Comparison of ENCODE assay signal across 8 cellular contexts in genomic region chr6:15246217-15247211, GRCh38. TPM values are rescaled to one million over a fixed set of nuclear protein-coding genes. Genes with fewer than 3 reads are reported as not detected.
A peak's percentile ranks its signal among the peaks of the same experiment; 100 is the strongest.
DNase-seq lines count a peak whose midpoint lies in the region; ATAC-seq lines count a peak whose summit lies in the region.

No MANE protein-coding gene starts in this region.

- CTCF ChIA-PET in activated CD8-positive, alpha-beta memory T cell treated with anti-CD3 and anti-CD28 coated beads, Interleukin-2, amount 10 ng/mL, durations not matched to agents 7 days and 5 days (lab: Charles Lee) = interaction anchor here (0.7 to 1.5 kb wide), 5 partner anchors 60 to 393 kb away, joined by 3 to 4 read pairs (median 3); no protein-coding TSS in a partner anchor

- no peak for ATAC-seq in activated CD8-positive, alpha-beta memory T cell treated with anti-CD3 and anti-CD28 coated beads, Interleukin-2, amount 10 ng/mL, durations not matched to agents 7 days and 5 days
- ATAC-seq in T-helper 17 cell (no peak), HG02938 (IDR thresholded peaks at IDR 0.05; ENCODE audit: unreplicated experiment) (no peak)

- H3K4me1 ChIP-seq in endocrine pancreas (ENCODE audit: control insufficient read depth, insufficient read depth, low read length) (no peaks in the 10 kb centered on the region), neuron (ENCODE audit: insufficient read depth, low read length) (peaks cover 23% of the 10 kb centered on the region)

- peak overlapping the region; percentile 82 for H3K9ac ChIP-seq in endocrine pancreas (ENCODE audit: control insufficient read depth, insufficient read depth, low read length)

- peak; percentile 60 for DNase-seq in activated CD8-positive, alpha-beta memory T cell treated with anti-CD3 and anti-CD28 coated beads, Interleukin-2, amount 10 ng/mL, durations not matched to agents 7 days and 5 days
- no peak for DNase-seq in activated CD8-positive, alpha-beta memory T cell treated with anti-CD3 and anti-CD28 coated beads, Interleukin-2, amount 50 U/mL, for 48 hours
- DNase-seq in T-helper 17 cell (no peak), NCI-H446 (lab: John Stamatoyannopoulos, UW) (no peak), SK-N-DZ (ENCODE audit: low spot score) (no peak)

- H3K9me3 ChIP-seq in T-helper 17 cell (ENCODE audit: control insufficient read depth, low read length, poor library complexity, severe bottlenecking) (no peaks in the 10 kb centered on the region), endocrine pancreas (ENCODE audit: control insufficient read depth, low read length) (no peaks in the 10 kb centered on the region), neuron (ENCODE audit: low read length) (no peaks in the 10 kb centered on the region)

- H3K27me3 Mint-ChIP-seq in activated CD8-positive, alpha-beta memory T cell treated with anti-CD3 and anti-CD28 coated beads, Interleukin-2, amount 10 ng/mL, durations not matched to agents 7 days and 5 days = no peaks in the 10 kb centered on the region
- H3K27me3 Mint-ChIP-seq in T-helper 17 cell = no peaks in the 10 kb centered on the region

- peak overlapping the region; percentile 93 for H3K4me3 Mint-ChIP-seq in activated CD8-positive, alpha-beta memory T cell treated with anti-CD3 and anti-CD28 coated beads, Interleukin-2, amount 10 ng/mL, durations not matched to agents 7 days and 5 days
- peak overlapping the region; percentile 99 for H3K4me3 Mint-ChIP-seq in T-helper 17 cell

- H3K4me1 Mint-ChIP-seq in activated CD8-positive, alpha-beta memory T cell treated with anti-CD3 and anti-CD28 coated beads, Interleukin-2, amount 10 ng/mL, durations not matched to agents 7 days and 5 days = peaks cover 31% of the 10 kb centered on the region
- H3K4me1 Mint-ChIP-seq in T-helper 17 cell = peaks cover 40% of the 10 kb centered on the region

- H3K36me3 Mint-ChIP-seq in activated CD8-positive, alpha-beta memory T cell treated with anti-CD3 and anti-CD28 coated beads, Interleukin-2, amount 10 ng/mL, durations not matched to agents 7 days and 5 days = peaks cover 13% of the 10 kb centered on the region
- H3K36me3 Mint-ChIP-seq in T-helper 17 cell (ENCODE audit: low read depth) = no peaks in the 10 kb centered on the region

- peak overlapping the region; percentile 99 for H3K27ac Mint-ChIP-seq in activated CD8-positive, alpha-beta memory T cell treated with anti-CD3 and anti-CD28 coated beads, Interleukin-2, amount 10 ng/mL, durations not matched to agents 7 days and 5 days
- peak overlapping the region; percentile 98 for H3K27ac Mint-ChIP-seq in T-helper 17 cell

- H3K36me3 ChIP-seq in endocrine pancreas (ENCODE audit: control insufficient read depth, insufficient read depth, low read length) = no peaks in the 10 kb centered on the region
- no peaks in the 10 kb centered on the region for H3K36me3 ChIP-seq in neuron (ENCODE audit: insufficient read depth, low read length)

- peak overlapping the region; percentile 98 for H2AFZ ChIP-seq in neuron (ENCODE audit: low read depth, low read length)

- H3K27me3 ChIP-seq in endocrine pancreas (ENCODE audit: control insufficient read depth, insufficient read depth, low read length) (no peaks in the 10 kb centered on the region), neuron (ENCODE audit: insufficient read depth, low read length) (no peaks in the 10 kb centered on the region)

- peak overlapping the region; percentile 99 for H3K4me3 ChIP-seq in endocrine pancreas (ENCODE audit: control insufficient read depth, insufficient read depth, low read length)
- H3K4me3 ChIP-seq in neuron (ENCODE audit: low read length) = peak overlapping the region; percentile 69

- no peaks in the 10 kb centered on the region for H3K9me3 Mint-ChIP-seq in activated CD8-positive, alpha-beta memory T cell treated with anti-CD3 and anti-CD28 coated beads, Interleukin-2, amount 10 ng/mL, durations not matched to agents 7 days and 5 days (ENCODE audit: low read depth)

RNA-seq across cellular contexts. Expression of gene JARID2, which starts 0.6 kb away (rescaled TPM):
- total RNA-seq in activated CD8-positive, alpha-beta memory T cell treated with anti-CD3 and anti-CD28 coated beads, Interleukin-2, amount 10 ng/mL, durations not matched to agents 7 days and 5 days = 10 to 100 TPM; 30.0 to 42.4 TPM
- 10 to 100 TPM; 21.9 to 35.5 TPM for total RNA-seq in T-helper 17 cell
- 25.1 and 33.1 TPM in 2 replicates for polyA plus RNA-seq in SK-N-DZ (2014; cell fraction: cytosol; rRNA removed)
- polyA plus RNA-seq in SK-N-DZ (2014; cell fraction: nucleus; rRNA removed) = 38.6 and 40.6 TPM in 2 replicates
